19 cellular contexts compared by ENCODE assay signal in genomic region chr21:44564099-44564498, GRCh38. TPM values are rescaled to one million over a fixed set of nuclear protein-coding genes. Genes with fewer than 3 reads are reported as not detected.
DNase-seq lines count a peak whose midpoint lies in the region; ATAC-seq and TF ChIP-seq lines count a peak whose summit lies in the region.
"Had no signal": no experiment of that assay in that cellular context is flagged by ENCODE, and none has a peak within 500 bp of the region (broad histone marks: within the 10 kb centered on the region; RNA-seq: fewer than 3 reads in every experiment).

No MANE protein-coding gene starts in this region.

- no peak overlapping the region for H2BK15ac ChIP-seq in mesendoderm (replicated peaks; ENCODE audit: low read depth)

- H3K4me2 ChIP-seq in mesendoderm (ENCODE audit: low read length): no peak overlapping the region
- H3K4me2 ChIP-seq: A549 had no signal

- H3K79me2 ChIP-seq in mesendoderm (ENCODE audit: control insufficient read depth, insufficient read depth, low read length): no peaks in the 10 kb centered on the region

- H3K4me1 ChIP-seq in BE2C: no peaks in the 10 kb centered on the region
- H3K4me1 ChIP-seq in mesendoderm (ENCODE audit: control insufficient read depth, low read depth, low read length): no peaks in the 10 kb centered on the region
- H3K4me1 ChIP-seq: A549, Caco-2, HAP-1 had no signal

- H3K4me3 ChIP-seq in BE2C (ENCODE audit: low read depth, low read length): no peak overlapping the region
- no peak overlapping the region for H3K4me3 ChIP-seq in mesendoderm (ENCODE audit: low read length)
- H3K4me3 ChIP-seq: A549, HAP-1 had no signal

- no peaks in the 10 kb centered on the region; the same call in 1 of the 2 replicates for H3K27me3 ChIP-seq in BE2C
- no peaks in the 10 kb centered on the region for H3K27me3 ChIP-seq in mesendoderm (ENCODE audit: insufficient read depth, low read length, poor library complexity)

- no peak overlapping the region for H3K9ac ChIP-seq in mesendoderm (ENCODE audit: low read length)

- H3K9me3 ChIP-seq in BE2C: no peaks in the 10 kb centered on the region
- H3K9me3 ChIP-seq: A549, HAP-1 had no signal

- peaks cover 7 to 14% of the 10 kb centered on the region in 2 donors for H3K4me1 Mint-ChIP-seq in natural killer cell treated with Interleukin-12 subunit alpha and Interleukin-12 subunit beta and Interleukin-15 and Interleukin-18, amount 100 ng/mL, for 72 hours (ENCODE audit: low read depth in 2 of 2)
- H3K4me1 Mint-ChIP-seq in natural killer cell: peaks cover 7 to 14% of the 10 kb centered on the region in 2 donors
- peaks cover 11% of the 10 kb centered on the region for H3K4me1 Mint-ChIP-seq in activated T-helper 17 cell treated with anti-CD3 and anti-CD28 coated beads, Interleukin-2, amount 50 U/mL, for 72 hours
- peaks cover 22% of the 10 kb centered on the region for H3K4me1 Mint-ChIP-seq in memory B cell

- H4K8ac ChIP-seq in mesendoderm (ENCODE audit: low read depth, low read length): no peak overlapping the region

- no peaks in the 10 kb centered on the region for H3K79me1 ChIP-seq in mesendoderm (ENCODE audit: low read length)

- no peak for DNase-seq in natural killer cell treated with Interleukin-12 subunit alpha and Interleukin-12 subunit beta and Interleukin-15 and Interleukin-18, amount 100 ng/mL, for 72 hours (ENCODE audit: low spot score)
- no peak for DNase-seq in natural killer cell
- DNase-seq in memory B cell (ENCODE audit: low spot score in 2 of 2): no peak
- no peak for DNase-seq in BE2C
- DNase-seq in mesendoderm: no peak
- DNase-seq: 8988T; ACHN; AML-193; C1 segment of cervical spinal cord; Caco-2; CD8-positive, alpha-beta T cell; DMS153; DND-41; GOT3; HFFc6 had no signal

- peaks cover 12% of the 10 kb centered on the region for H3K36me3 Mint-ChIP-seq in natural killer cell treated with Interleukin-12 subunit alpha and Interleukin-12 subunit beta and Interleukin-15 and Interleukin-18, amount 100 ng/mL, for 72 hours
- H3K36me3 Mint-ChIP-seq in natural killer cell (peaks cover 12% of the 10 kb centered on the region), memory B cell (peaks cover 10% of the 10 kb centered on the region)
- H3K36me3 Mint-ChIP-seq in activated T-helper 17 cell treated with anti-CD3 and anti-CD28 coated beads, Interleukin-2, amount 50 U/mL, for 72 hours (ENCODE audit: low read depth): no peaks in the 10 kb centered on the region
- H3K36me3 Mint-ChIP-seq: CD8-positive, alpha-beta T cell had no signal

- no peak overlapping the region for H3K27ac ChIP-seq in mesendoderm (ENCODE audit: low read depth, low read length)
- H3K27ac ChIP-seq: A549 had no signal

- H3K9me3 Mint-ChIP-seq in natural killer cell treated with Interleukin-12 subunit alpha and Interleukin-12 subunit beta and Interleukin-15 and Interleukin-18, amount 100 ng/mL, for 72 hours: peaks cover 4% of the 10 kb centered on the region
- H3K9me3 Mint-ChIP-seq in natural killer cell: peaks cover 3 to 4% of the 10 kb centered on the region in 2 donors
- peaks cover 5% of the 10 kb centered on the region for H3K9me3 Mint-ChIP-seq in activated T-helper 17 cell treated with anti-CD3 and anti-CD28 coated beads, Interleukin-2, amount 50 U/mL, for 72 hours
- peaks cover 22% of the 10 kb centered on the region for H3K9me3 Mint-ChIP-seq in memory B cell

- peaks cover under 1 to 10% of the 10 kb centered on the region in 2 donors for H3K27me3 Mint-ChIP-seq in natural killer cell treated with Interleukin-12 subunit alpha and Interleukin-12 subunit beta and Interleukin-15 and Interleukin-18, amount 100 ng/mL, for 72 hours
- H3K27me3 Mint-ChIP-seq in natural killer cell (ENCODE audit: low read depth in 2 of 2) (peaks cover 2 to 3% of the 10 kb centered on the region in 2 donors), memory B cell (peaks cover 2% of the 10 kb centered on the region)
- H3K27me3 Mint-ChIP-seq in activated T-helper 17 cell treated with anti-CD3 and anti-CD28 coated beads, Interleukin-2, amount 50 U/mL, for 72 hours: no peaks in the 10 kb centered on the region

- H3K23ac ChIP-seq in mesendoderm (ENCODE audit: low read length): no peak overlapping the region

- H3K18ac ChIP-seq in mesendoderm (ENCODE audit: low read length): no peak overlapping the region

- ATAC-seq in natural killer cell treated with Interleukin-12 subunit alpha and Interleukin-12 subunit beta and Interleukin-15 and Interleukin-18, amount 100 ng/mL, for 72 hours: no peak
- ATAC-seq in natural killer cell (no peak), memory B cell (ENCODE audit: low read depth) (no peak)
- no peak for ATAC-seq in activated T-helper 17 cell treated with anti-CD3 and anti-CD28 coated beads, Interleukin-2, amount 50 U/mL, for 72 hours (replicated peaks)
- ATAC-seq: A549; CD8-positive, alpha-beta T cell had no signal

- no peak overlapping the region for H3K56ac ChIP-seq in mesendoderm (ENCODE audit: low read length)

- H3K27ac Mint-ChIP-seq in natural killer cell treated with Interleukin-12 subunit alpha and Interleukin-12 subunit beta and Interleukin-15 and Interleukin-18, amount 100 ng/mL, for 72 hours: peak overlapping the region; percentile 61 to 65
- H3K27ac Mint-ChIP-seq in natural killer cell (peak overlapping the region in 1 of 2 donors; percentile 61), memory B cell (peak overlapping the region; percentile 90)
- peak overlapping the region; percentile 74 for H3K27ac Mint-ChIP-seq in activated T-helper 17 cell treated with anti-CD3 and anti-CD28 coated beads, Interleukin-2, amount 50 U/mL, for 72 hours
- H3K27ac Mint-ChIP-seq: CD8-positive, alpha-beta T cell; HFFc6 had no signal

- intact Hi-C loops in natural killer cell (cut with micrococcal nuclease): no loop called here

- TF ChIP-seq CTCF in natural killer cell (IDR thresholded peaks at IDR 0.05) (no peak), BE2C (IDR thresholded peaks at IDR 0.05; ENCODE audit: low read depth, low read length) (no peak)

- H2AK5ac ChIP-seq in mesendoderm (ENCODE audit: low read length): no peak overlapping the region

- H3K36me3 ChIP-seq in BE2C (no peaks in the 10 kb centered on the region), mesendoderm (ENCODE audit: control insufficient read depth, insufficient read depth, low read length) (no peaks in the 10 kb centered on the region)
- H3K36me3 ChIP-seq: HAP-1 had no signal

- H2BK5ac ChIP-seq in mesendoderm (ENCODE audit: low read length): no peak overlapping the region

- no CpG with 5 or more reads among the region's 1 CpG for WGBS in mesendoderm (ENCODE audit: extremely low coverage, insufficient coverage, low lambda C conversion rate)

- H3K4me3 Mint-ChIP-seq in natural killer cell treated with Interleukin-12 subunit alpha and Interleukin-12 subunit beta and Interleukin-15 and Interleukin-18, amount 100 ng/mL, for 72 hours: no peak overlapping the region
- H3K4me3 Mint-ChIP-seq in natural killer cell: no peak overlapping the region
- H3K4me3 Mint-ChIP-seq in activated T-helper 17 cell treated with anti-CD3 and anti-CD28 coated beads, Interleukin-2, amount 50 U/mL, for 72 hours: no peak overlapping the region
- H3K4me3 Mint-ChIP-seq in memory B cell: no peak overlapping the region
- H3K4me3 Mint-ChIP-seq: CD8-positive, alpha-beta T cell; HFFc6 had no signal

- H4K5ac ChIP-seq in mesendoderm (ENCODE audit: low read length): no peak overlapping the region

- H3K4ac ChIP-seq in mesendoderm (ENCODE audit: low read depth, low read length): no peak overlapping the region

- H2BK120ac ChIP-seq in mesendoderm (ENCODE audit: low read depth, low read length): no peak overlapping the region

RNA-seq across cellular contexts. Expression of gene KRTAP10-3, which starts 5.5 kb away (rescaled TPM):
- not detected for total RNA-seq in natural killer cell treated with Interleukin-12 subunit alpha and Interleukin-12 subunit beta and Interleukin-15 and Interleukin-18, amount 100 ng/mL, for 72 hours
- not detected for total RNA-seq in natural killer cell
- total RNA-seq in activated T-helper 17 cell treated with anti-CD3 and anti-CD28 coated beads, Interleukin-2, amount 50 U/mL, for 72 hours: not detected
- polyA plus RNA-seq in BE2C (2012; ENCODE audit: insufficient read depth, insufficient read length, low read depth): not detected
- not detected for polyA plus RNA-seq in mesendoderm (2013, experiment 1 of 2)
- not detected for polyA plus RNA-seq in mesendoderm (2013, experiment 2 of 2)
- total RNA-seq: Caco-2; CD8-positive, alpha-beta T cell; HFFc6 had no signal
- polyA plus RNA-seq: A549, BJ had no signal

RNA-seq across cellular contexts. Expression of gene KRTAP10-4, which starts 9.4 kb away (rescaled TPM):
- total RNA-seq in natural killer cell treated with Interleukin-12 subunit alpha and Interleukin-12 subunit beta and Interleukin-15 and Interleukin-18, amount 100 ng/mL, for 72 hours: not detected
- total RNA-seq in natural killer cell: not detected
- not detected for total RNA-seq in activated T-helper 17 cell treated with anti-CD3 and anti-CD28 coated beads, Interleukin-2, amount 50 U/mL, for 72 hours
- polyA plus RNA-seq in BE2C (2012; ENCODE audit: insufficient read depth, insufficient read length, low read depth): not detected
- polyA plus RNA-seq in mesendoderm (2013, experiment 1 of 2): not detected
- polyA plus RNA-seq in mesendoderm (2013, experiment 2 of 2): 0.03 TPM
- total RNA-seq: Caco-2; CD8-positive, alpha-beta T cell; HFFc6 had no signal
- polyA plus RNA-seq: A549, BJ had no signal

RNA-seq across cellular contexts. Expression of gene KRTAP10-2, which starts 12.8 kb away (rescaled TPM):
- not detected for total RNA-seq in natural killer cell treated with Interleukin-12 subunit alpha and Interleukin-12 subunit beta and Interleukin-15 and Interleukin-18, amount 100 ng/mL, for 72 hours
- not detected for total RNA-seq in natural killer cell
- total RNA-seq in activated T-helper 17 cell treated with anti-CD3 and anti-CD28 coated beads, Interleukin-2, amount 50 U/mL, for 72 hours: not detected
- not detected for polyA plus RNA-seq in BE2C (2012; ENCODE audit: insufficient read depth, insufficient read length, low read depth)
- polyA plus RNA-seq in mesendoderm (2013, experiment 1 of 2): 0.04 TPM
- polyA plus RNA-seq in mesendoderm (2013, experiment 2 of 2): not detected
- total RNA-seq: Caco-2; CD8-positive, alpha-beta T cell; HFFc6 had no signal
- polyA plus RNA-seq: A549, BJ had no signal

RNA-seq across cellular contexts. Expression of gene KRTAP10-5, which starts 16.3 kb away (rescaled TPM):
- total RNA-seq in natural killer cell treated with Interleukin-12 subunit alpha and Interleukin-12 subunit beta and Interleukin-15 and Interleukin-18, amount 100 ng/mL, for 72 hours: not detected
- total RNA-seq in natural killer cell: not detected
- total RNA-seq in activated T-helper 17 cell treated with anti-CD3 and anti-CD28 coated beads, Interleukin-2, amount 50 U/mL, for 72 hours: not detected
- polyA plus RNA-seq in BE2C (2012; ENCODE audit: insufficient read depth, insufficient read length, low read depth): not detected
- polyA plus RNA-seq in mesendoderm (2013, experiment 1 of 2): not detected
- not detected for polyA plus RNA-seq in mesendoderm (2013, experiment 2 of 2)
- total RNA-seq: Caco-2; CD8-positive, alpha-beta T cell; HFFc6 had no signal
- polyA plus RNA-seq: A549, BJ had no signal

RNA-seq across cellular contexts. Expression of gene KRTAP10-1, which starts 24.1 kb away (rescaled TPM):
- not detected for total RNA-seq in natural killer cell treated with Interleukin-12 subunit alpha and Interleukin-12 subunit beta and Interleukin-15 and Interleukin-18, amount 100 ng/mL, for 72 hours
- not detected for total RNA-seq in natural killer cell
- total RNA-seq in activated T-helper 17 cell treated with anti-CD3 and anti-CD28 coated beads, Interleukin-2, amount 50 U/mL, for 72 hours: not detected
- polyA plus RNA-seq in BE2C (2012; ENCODE audit: insufficient read depth, insufficient read length, low read depth): not detected
- polyA plus RNA-seq in mesendoderm (2013, experiment 1 of 2): not detected
- polyA plus RNA-seq in mesendoderm (2013, experiment 2 of 2): not detected
- total RNA-seq: Caco-2; CD8-positive, alpha-beta T cell; HFFc6 had no signal
- polyA plus RNA-seq: A549, BJ had no signal
